1 cellular context compared by ENCODE assay signal in genomic region chr3:177221734-177222133, GRCh38.
TF ChIP-seq lines count a peak whose summit lies in the region.

No MANE protein-coding gene starts in this region.

TF ChIP-seq in HepG2, 621 proteins besides CTCF, POLR2A, EP300 and RAD21:
- TF ChIP-seq YEATS2 (CRISPR knock-in tag; IDR thresholded peaks at IDR 0.05; ENCODE audit: borderline replicate concordance): no peak
- no peak for TF ChIP-seq ZNF317 (CRISPR knock-in tag; IDR thresholded peaks at IDR 0.05)
- no peak for TF ChIP-seq TBX2 (CRISPR knock-in tag; IDR thresholded peaks at IDR 0.05; ENCODE audit: borderline replicate concordance)
- TF ChIP-seq NR1H2 (CRISPR knock-in tag; IDR thresholded peaks at IDR 0.05; ENCODE audit: borderline replicate concordance, low read depth): no peak
- no peak for TF ChIP-seq GFI1 (CRISPR knock-in tag; IDR thresholded peaks at IDR 0.05; ENCODE audit: borderline replicate concordance)
- TF ChIP-seq E2F1 (CRISPR knock-in tag; IDR thresholded peaks at IDR 0.05): no peak
- TF ChIP-seq FOXC1 (CRISPR knock-in tag; IDR thresholded peaks at IDR 0.05; ENCODE audit: borderline replicate concordance): no peak
